ENCODE assay signal across 8 cellular contexts in genomic region chr12:50211392-50212070, GRCh38. TPM values are rescaled to one million over a fixed set of nuclear protein-coding genes. Genes with fewer than 3 reads are reported as not detected.
DNase-seq lines count a peak whose midpoint lies in the region; ATAC-seq, FAIRE-seq and TF ChIP-seq lines count a peak whose summit lies in the region.

No MANE protein-coding gene starts in this region.

- H3K27ac ChIP-seq in liver (ENCODE audit: low read depth in 1 of 2, low read length in 2 of 2) (peak overlapping the region in 1 of 2 donors; percentile 32), HepG2 (ENCODE audit: extremely low read length, insufficient read depth, low read length) (no peak overlapping the region), breast epithelium (peak overlapping the region; percentile 20 to 74), lung (ENCODE audit: low read depth in 1 of 2, low read length in 1 of 2) (peak overlapping the region; percentile 48 to 70), uterus (peak overlapping the region; percentile 45 to 74)

- TF ChIP-seq EP300 in HepG2 (IDR thresholded peaks at IDR 0.05; ENCODE audit: low read depth in 2 of 2, low read length in 2 of 2) (no peak), HepG2 (CRISPR knock-in tag; IDR thresholded peaks at IDR 0.05; ENCODE audit: borderline replicate concordance) (no peak)

- BruUV-seq in HepG2 (replicated peaks; lab: Mats Ljungman, UMichigan): no TSS peak

- ATAC-seq in HepG2: no peak
- no peak for ATAC-seq in lung (ENCODE audit: insufficient read depth, low FRiP score)
- no peak for ATAC-seq in GM19328 (IDR thresholded peaks at IDR 0.05; ENCODE audit: unreplicated experiment)
- no peak for ATAC-seq in GM21367 (IDR thresholded peaks at IDR 0.05; ENCODE audit: unreplicated experiment)

- intact Hi-C loops in HepG2 (cut with micrococcal nuclease; ENCODE audit: unreplicated experiment) (no loop called here), breast epithelium (cut with DNase I; ENCODE audit: low total_unique reads) (no loop called here), uterus (cut with DNase I; ENCODE audit: low total_unique reads) (no loop called here)

- H3K36me3 Mint-ChIP-seq in glutamatergic neuron (ENCODE audit: unreplicated experiment): no peaks in the 10 kb centered on the region

- no peak overlapping the region for H3K4me3 Mint-ChIP-seq in glutamatergic neuron (ENCODE audit: unreplicated experiment)

- DNase-seq in HepG2 (ENCODE audit: low spot score) (no peak), breast epithelium (ENCODE audit: low spot score in 2 of 2) (no peak), lung (ENCODE audit: low spot score) (no peak), uterus (no peak), glutamatergic neuron (no peak)

- H3K4me1 ChIP-seq in liver (ENCODE audit: control insufficient read depth in 4 of 4, insufficient read depth in 4 of 4, low read length in 3 of 4): peaks cover 0 to 1% (median 0%) of the 10 kb centered on the region in 4 donors
- no peaks in the 10 kb centered on the region for H3K4me1 ChIP-seq in HepG2 (ENCODE audit: insufficient read depth, low read length)
- H3K4me1 ChIP-seq in breast epithelium: peaks cover 5 to 6% of the 10 kb centered on the region in 2 donors
- H3K4me1 ChIP-seq in lung (ENCODE audit: control insufficient read depth in 2 of 2, insufficient read depth in 2 of 2, low read length in 2 of 2): peaks cover 2% of the 10 kb centered on the region in 2 donors
- peaks cover 5 to 7% of the 10 kb centered on the region in 2 donors for H3K4me1 ChIP-seq in uterus

- H3K4me3 ChIP-seq in liver (ENCODE audit: low read depth in 1 of 3, low read length in 3 of 3) (no peak overlapping the region), HepG2 (replicated peaks in 1 of 3; ENCODE audit: insufficient read depth in 1 of 3, low read depth in 2 of 3, low read length in 3 of 3) (no peak overlapping the region), breast epithelium (no peak overlapping the region), lung (no peak overlapping the region), uterus (no peak overlapping the region)

- no peaks in the 10 kb centered on the region for H3K27me3 Mint-ChIP-seq in glutamatergic neuron (ENCODE audit: unreplicated experiment)

- H3K9me3 Mint-ChIP-seq in glutamatergic neuron (ENCODE audit: unreplicated experiment): no peaks in the 10 kb centered on the region

- H3K27ac Mint-ChIP-seq in glutamatergic neuron (ENCODE audit: unreplicated experiment): no peak overlapping the region

- no peaks in the 10 kb centered on the region for H3K9me3 ChIP-seq in liver (ENCODE audit: control insufficient read depth in 4 of 4, low read length in 3 of 4)
- no peaks in the 10 kb centered on the region for H3K9me3 ChIP-seq in HepG2 (ENCODE audit: low read length)
- no peaks in the 10 kb centered on the region for H3K9me3 ChIP-seq in breast epithelium
- H3K9me3 ChIP-seq in lung (ENCODE audit: control insufficient read depth in 2 of 2, insufficient read depth in 1 of 2, low read length in 1 of 2): no peaks in the 10 kb centered on the region
- H3K9me3 ChIP-seq in uterus: no peaks in the 10 kb centered on the region

- H2AFZ ChIP-seq in HepG2 (ENCODE audit: low read length): no peak overlapping the region

- in situ Hi-C loops in HepG2 (cut with HindIII; ENCODE audit: extremely low pct_ligation_motif_present, low pct_unique_long_range_greater_than_20kb): no loop called here

- CTCF ChIA-PET in HepG2 (lab: Yijun Ruan, JAX; ENCODE audit: low intra/inter-chr PET ratio, low total read pairs): interaction anchor here (1.3 kb wide), 1 partner anchor 103 kb away, joined by 3 read pairs; no protein-coding TSS in a partner anchor

- H3K9ac ChIP-seq in liver (ENCODE audit: low read depth in 1 of 2, low read length in 2 of 2) (no peak overlapping the region), HepG2 (ENCODE audit: insufficient read depth, low read depth, low read length) (no peak overlapping the region)

- peaks cover 6% of the 10 kb centered on the region for H3K4me1 Mint-ChIP-seq in glutamatergic neuron (ENCODE audit: low read depth, unreplicated experiment)

- H4K20me1 ChIP-seq in HepG2 (ENCODE audit: insufficient read depth, low read length): no peaks in the 10 kb centered on the region

- H3K27me3 ChIP-seq in liver (ENCODE audit: control insufficient read depth in 4 of 4, insufficient read depth in 4 of 4, low read length in 3 of 4): no peaks in the 10 kb centered on the region
- no peaks in the 10 kb centered on the region for H3K27me3 ChIP-seq in HepG2 (ENCODE audit: control insufficient read depth in 1 of 2, insufficient read depth in 2 of 2, low read length in 2 of 2)
- H3K27me3 ChIP-seq in breast epithelium: no peaks in the 10 kb centered on the region
- no peaks in the 10 kb centered on the region for H3K27me3 ChIP-seq in lung (ENCODE audit: control insufficient read depth, insufficient read depth)
- H3K27me3 ChIP-seq in uterus: no peaks in the 10 kb centered on the region

- no peak overlapping the region for H3K4me2 ChIP-seq in HepG2 (ENCODE audit: low read depth, low read length)

- no peak for FAIRE-seq in HepG2 (lab: Jason Lieb, UNC)

- peak; percentile 38 to 59 for TF ChIP-seq RAD21 in liver (IDR thresholded peaks at IDR 0.05)
- no peak for TF ChIP-seq RAD21 in HepG2 (CRISPR knock-in tag; IDR thresholded peaks at IDR 0.05)

- H3K36me3 ChIP-seq in liver (ENCODE audit: control insufficient read depth in 4 of 4, insufficient read depth in 3 of 4, low read depth in 1 of 4, low read length in 3 of 4): no peaks in the 10 kb centered on the region
- no peaks in the 10 kb centered on the region; a peak in 1 of 5 replicates for H3K36me3 ChIP-seq in HepG2 (replicated peaks in 1 of 2; ENCODE audit: control insufficient read depth in 1 of 2, insufficient read depth in 2 of 2, low read length in 2 of 2)
- no peaks in the 10 kb centered on the region for H3K36me3 ChIP-seq in breast epithelium
- peaks cover 0 to 3% of the 10 kb centered on the region in 2 donors for H3K36me3 ChIP-seq in lung (ENCODE audit: control insufficient read depth in 2 of 2, insufficient read depth in 2 of 2, low read length in 2 of 2)
- no peaks in the 10 kb centered on the region for H3K36me3 ChIP-seq in uterus

- WGBS in liver: 70% methylated on average over 6 of the region's 6 CpGs
- 95% methylated on average over 6 of the region's 6 CpGs for WGBS in HepG2 (ENCODE audit: low lambda C conversion rate)
- WGBS in lung, 2 donors: 53 to 64% methylated on average over 6 of the region's 6 CpGs

- POLR2A ChIA-PET in HepG2 (lab: Yijun Ruan, JAX): no interaction called here

- TF ChIP-seq CTCF in liver (IDR thresholded peaks at IDR 0.05; ENCODE audit: low read depth, low read length, missing input control): no peak
- TF ChIP-seq CTCF in HepG2 (CRISPR knock-in tag; IDR thresholded peaks at IDR 0.05): no peak
- TF ChIP-seq CTCF in breast epithelium (IDR thresholded peaks at IDR 0.05): no peak
- TF ChIP-seq CTCF in lung (IDR thresholded peaks at IDR 0.05; ENCODE audit: control extremely low read depth, extremely low read depth): no peak
- peak in 2 of 4 experiments; percentile 7 to 11 for TF ChIP-seq CTCF in uterus (IDR thresholded peaks at IDR 0.05)
- TF ChIP-seq CTCF in glutamatergic neuron (IDR thresholded peaks at IDR 0.05; ENCODE audit: partially characterized antibody, unreplicated experiment): no peak

- no peaks in the 10 kb centered on the region for H3K79me2 ChIP-seq in HepG2 (ENCODE audit: insufficient read depth, low read length)

- TF ChIP-seq POLR2A in HepG2 (IDR thresholded peaks at IDR 0.05; ENCODE audit: insufficient read depth in 1 of 2, low read depth in 2 of 2, low read length in 2 of 2): no peak
- no peak for TF ChIP-seq POLR2A in breast epithelium (IDR thresholded peaks at IDR 0.05)
- no peak for TF ChIP-seq POLR2A in uterus (IDR thresholded peaks at IDR 0.05)

TF ChIP-seq in liver, 16 proteins besides CTCF, POLR2A, EP300 and RAD21 (continues in another document):
- TF ChIP-seq NR2F2 (IDR thresholded peaks at IDR 0.05) (peak; percentile 54), JUND (IDR thresholded peaks at IDR 0.05) (no peak)

RNA-seq across cellular contexts. Expression of gene CERS5, which starts 44.4 kb away (rescaled TPM):
- total RNA-seq in liver (10 to 100 TPM in 1 of 2 donors, 1 to 10 TPM in 1; 6.9 to 16.2 TPM), HepG2 (2016; rRNA removed; fragmentation: Illumina TruSeq; extraction: Trizol) (15.3 and 22.3 TPM in 2 replicates), breast epithelium (10 to 100 TPM; 25.0 to 40.1 (median 32.4) TPM), lung (10 to 100 TPM; 36.7 to 38.8 TPM), uterus (10 to 100 TPM in 3 of 4 donors, 1 to 10 TPM in 1; 9.1 to 73.9 (median 40.5) TPM), glutamatergic neuron (ENCODE audit: unreplicated experiment) (125 TPM)
- polyA plus RNA-seq in liver (1 to 10 TPM; 7.3 to 9.1 TPM), HepG2 (2011; rRNA removed) (37.5 and 48.8 TPM in 2 replicates), lung (10 to 100 TPM; 32.6 to 54.0 TPM)
- 10.3 and 12.1 TPM in 2 replicates for total RNA-seq in HepG2 (2016; cell fraction: cytosol; rRNA removed; fragmentation: Illumina TruSeq; extraction: Trizol; ENCODE audit: low read depth)
- total RNA-seq in HepG2 (2016; cell fraction: insoluble cytoplasmic fraction; rRNA removed; fragmentation: Illumina TruSeq; extraction: Trizol): 13.6 and 22.8 TPM in 2 replicates
- 18.3 and 19.2 TPM in 2 replicates for total RNA-seq in HepG2 (2016; cell fraction: membrane; rRNA removed; fragmentation: Illumina TruSeq; extraction: Trizol)
- total RNA-seq in HepG2 (2016; cell fraction: nucleus; rRNA removed; fragmentation: Illumina TruSeq; extraction: Trizol): 34.1 and 37.5 TPM in 2 replicates
- 24.8 and 42.9 TPM in 2 replicates for polyA plus RNA-seq in HepG2 (2011; cell fraction: cytosol; rRNA removed)
- 37.4 and 42.7 TPM in 2 replicates for polyA plus RNA-seq in HepG2 (2011; cell fraction: nucleus; rRNA removed)
- polyA plus RNA-seq in HepG2 (2012): 18.5 and 22.9 TPM in 2 replicates
- 11.3 and 11.6 TPM in 2 replicates for polyA plus RNA-seq in HepG2 (2016; cell fraction: cytosol; fragmentation: Illumina TruSeq; extraction: Trizol; ENCODE audit: low read depth)
- polyA plus RNA-seq in HepG2 (2016; cell fraction: insoluble cytoplasmic fraction; fragmentation: Illumina TruSeq; extraction: Trizol; ENCODE audit: low read depth): 16.0 and 16.6 TPM in 2 replicates
- polyA plus RNA-seq in HepG2 (2016; cell fraction: membrane; fragmentation: Illumina TruSeq; extraction: Trizol; ENCODE audit: low read depth): 17.8 and 18.4 TPM in 2 replicates
- polyA plus RNA-seq in HepG2 (2016; cell fraction: nucleus; fragmentation: Illumina TruSeq; extraction: Trizol; ENCODE audit: insufficient read depth, low read depth): 69.6 and 73.1 TPM in 2 replicates
- 54.7 and 68.3 TPM in 2 replicates for polyA minus RNA-seq in HepG2 (2011; rRNA and poly(A)+ RNA removed; ENCODE audit: low replicate concordance)
- 16.2 and 19.3 TPM in 2 replicates for polyA minus RNA-seq in HepG2 (2011; cell fraction: cytosol; rRNA and poly(A)+ RNA removed)
- polyA minus RNA-seq in HepG2 (2011; cell fraction: nucleus; rRNA and poly(A)+ RNA removed): 29.5 and 31.8 TPM in 2 replicates
